8 cellular contexts compared by ENCODE assay signal in genomic region chr2:241703128-241703604, GRCh38. TPM values are rescaled to one million over a fixed set of nuclear protein-coding genes. Genes with fewer than 3 reads are reported as not detected.
DNase-seq lines count a peak whose midpoint lies in the region; ATAC-seq and TF ChIP-seq lines count a peak whose summit lies in the region.

No MANE protein-coding gene starts in this region.

- no peak for TF ChIP-seq CTCF in GM06990 (IDR thresholded peaks at IDR 0.05; ENCODE audit: insufficient read depth, low read length, poor library complexity, severe bottlenecking)

- no peaks in the 10 kb centered on the region for H3K27me3 Mint-ChIP-seq in natural killer cell treated with Interleukin-12 subunit alpha and Interleukin-12 subunit beta and Interleukin-15 and Interleukin-18, amount 100 ng/mL, for 72 hours

- peak overlapping the region in 1 of 2 donors; percentile 13 for H3K27ac Mint-ChIP-seq in natural killer cell treated with Interleukin-12 subunit alpha and Interleukin-12 subunit beta and Interleukin-15 and Interleukin-18, amount 100 ng/mL, for 72 hours

- H3K4me1 Mint-ChIP-seq in natural killer cell treated with Interleukin-12 subunit alpha and Interleukin-12 subunit beta and Interleukin-15 and Interleukin-18, amount 100 ng/mL, for 72 hours (ENCODE audit: low read depth in 2 of 2) = peaks cover 8 to 11% of the 10 kb centered on the region in 2 donors

- WGBS in ectodermal cell, 2 experiments = 75 to 80% methylated on average over 7 of the region's 7 CpGs

- peaks cover 4% of the 10 kb centered on the region for H3K36me3 ChIP-seq in GM06990 (ENCODE audit: control insufficient read depth, insufficient read depth, low read length)
- H3K36me3 ChIP-seq in ectodermal cell (ENCODE audit: control insufficient read depth, insufficient read depth, low read length) = peaks cover 23% of the 10 kb centered on the region

- ATAC-seq in natural killer cell treated with Interleukin-12 subunit alpha and Interleukin-12 subunit beta and Interleukin-15 and Interleukin-18, amount 100 ng/mL, for 72 hours = no peak
- ATAC-seq in HG02610 (IDR thresholded peaks at IDR 0.05; ENCODE audit: unreplicated experiment) = no peak

- no peaks in the 10 kb centered on the region for H3K9me3 ChIP-seq in ectodermal cell (ENCODE audit: control insufficient read depth, low read length)

- H3K4me3 ChIP-seq in GM06990 (replicated peaks; ENCODE audit: low read depth, low read length) (peak overlapping the region; percentile 79), ectodermal cell (ENCODE audit: insufficient read depth, low read depth, low read length) (peak overlapping the region; percentile 73)

- DNase-seq in GM06990 (ENCODE audit: extremely low read depth, insufficient read length) (no peak), NCI-H345 (lab: John Stamatoyannopoulos, UW) (peak; percentile 22), foreskin melanocyte (no peak), NCI-H2196 (lab: John Stamatoyannopoulos, UW; ENCODE audit: unreplicated experiment) (no peak), kidney tubule cell (ENCODE audit: low spot score) (no peak)
- DNase-seq in natural killer cell treated with Interleukin-12 subunit alpha and Interleukin-12 subunit beta and Interleukin-15 and Interleukin-18, amount 100 ng/mL, for 72 hours (ENCODE audit: low spot score) = no peak

- H3K36me3 Mint-ChIP-seq in natural killer cell treated with Interleukin-12 subunit alpha and Interleukin-12 subunit beta and Interleukin-15 and Interleukin-18, amount 100 ng/mL, for 72 hours = peaks cover 15% of the 10 kb centered on the region

- H3K27me3 ChIP-seq in GM06990 (replicated peaks; ENCODE audit: control insufficient read depth, insufficient read depth, low read length) (no peaks in the 10 kb centered on the region), ectodermal cell (ENCODE audit: control insufficient read depth, insufficient read depth, low read length, poor library complexity, severe bottlenecking) (no peaks in the 10 kb centered on the region)

- H3K4me3 Mint-ChIP-seq in natural killer cell treated with Interleukin-12 subunit alpha and Interleukin-12 subunit beta and Interleukin-15 and Interleukin-18, amount 100 ng/mL, for 72 hours = peak overlapping the region; percentile 80

- H3K4me1 ChIP-seq in ectodermal cell (ENCODE audit: control insufficient read depth, insufficient read depth, low read length) = peaks cover 7% of the 10 kb centered on the region

- no peaks in the 10 kb centered on the region for H3K9me3 Mint-ChIP-seq in natural killer cell treated with Interleukin-12 subunit alpha and Interleukin-12 subunit beta and Interleukin-15 and Interleukin-18, amount 100 ng/mL, for 72 hours

- no peak overlapping the region for H3K27ac ChIP-seq in ectodermal cell (ENCODE audit: insufficient read depth, low read depth, low read length, poor library complexity, severe bottlenecking)

RNA-seq across cellular contexts. Expression of gene ING5, which starts 1.3 kb away (rescaled TPM):
- polyA plus RNA-seq in ectodermal cell (2013, experiment 1 of 4) = 54.3 TPM
- 51.0 TPM for polyA plus RNA-seq in ectodermal cell (2013, experiment 2 of 4)
- polyA plus RNA-seq in ectodermal cell (2013, experiment 3 of 4) = 41.2 TPM
- 45.0 TPM for polyA plus RNA-seq in ectodermal cell (2013, experiment 4 of 4)
- 10 to 100 TPM; 27.8 to 70.6 TPM for total RNA-seq in natural killer cell treated with Interleukin-12 subunit alpha and Interleukin-12 subunit beta and Interleukin-15 and Interleukin-18, amount 100 ng/mL, for 72 hours

RNA-seq across cellular contexts. Expression of gene DTYMK, which starts 16.6 kb away (rescaled TPM):
- 87.3 TPM for polyA plus RNA-seq in ectodermal cell (2013, experiment 1 of 4)
- polyA plus RNA-seq in ectodermal cell (2013, experiment 2 of 4) = 87.3 TPM
- 77.8 TPM for polyA plus RNA-seq in ectodermal cell (2013, experiment 3 of 4)
- 76.4 TPM for polyA plus RNA-seq in ectodermal cell (2013, experiment 4 of 4)
- 100 to 1,000 TPM in 1 of 2 donors, 10 to 100 TPM in 1; 65.1 to 155 TPM for total RNA-seq in natural killer cell treated with Interleukin-12 subunit alpha and Interleukin-12 subunit beta and Interleukin-15 and Interleukin-18, amount 100 ng/mL, for 72 hours

RNA-seq across cellular contexts. Expression of gene D2HGDH, which starts 31.3 kb away (rescaled TPM):
- 21.8 TPM for polyA plus RNA-seq in ectodermal cell (2013, experiment 1 of 4)
- polyA plus RNA-seq in ectodermal cell (2013, experiment 2 of 4) = 22.8 TPM
- 27.5 TPM for polyA plus RNA-seq in ectodermal cell (2013, experiment 3 of 4)
- 28.1 TPM for polyA plus RNA-seq in ectodermal cell (2013, experiment 4 of 4)
- total RNA-seq in natural killer cell treated with Interleukin-12 subunit alpha and Interleukin-12 subunit beta and Interleukin-15 and Interleukin-18, amount 100 ng/mL, for 72 hours = 10 to 100 TPM; 36.6 to 60.1 TPM
